ENCODE assay signal across 11 cellular contexts in genomic region chr12:128190614-128191013, GRCh38.
DNase-seq lines count a peak whose midpoint lies in the region; ATAC-seq and TF ChIP-seq lines count a peak whose summit lies in the region.
"Had no signal": no experiment of that assay in that cellular context is flagged by ENCODE, and none has a peak within 500 bp of the region (broad histone marks: within the 10 kb centered on the region; RNA-seq: fewer than 3 reads in every experiment).

No MANE protein-coding gene starts in this region.

- peaks cover 9% of the 10 kb centered on the region for H3K27me3 ChIP-seq in adipocyte (replicated peaks; ENCODE audit: control insufficient read depth, insufficient read depth, low read length)
- H3K27me3 ChIP-seq: cardiac muscle cell had no signal

- POLR2A ChIA-PET in HEK293T (lab: Yijun Ruan, JAX): no interaction called here

- H3K9me3 ChIP-seq in adipocyte (ENCODE audit: control insufficient read depth, low read length): no peaks in the 10 kb centered on the region

- H3K36me3 Mint-ChIP-seq in mesothelial cell of epicardium: no peaks in the 10 kb centered on the region

- H3K27ac Mint-ChIP-seq in mesothelial cell of epicardium: no peak overlapping the region

- H3K4me3 ChIP-seq in adipocyte (ENCODE audit: low read length): no peak overlapping the region
- H3K4me3 ChIP-seq: cardiac muscle cell had no signal

- peak; percentile 10 for DNase-seq in Caki2 (ENCODE audit: low read depth)
- peak; percentile 11 for DNase-seq in HEK293T (ENCODE audit: extremely low spot score)
- DNase-seq in adipocyte (ENCODE audit: low read depth): peak; percentile 1
- peak in 1 of 2 experiments; percentile 48 for DNase-seq in mesothelial cell of epicardium (ENCODE audit: low spot score in 2 of 2, unreplicated experiment in 2 of 2)
- DNase-seq in DMS79 (lab: John Stamatoyannopoulos, UW): no peak
- no peak for DNase-seq in NK-92 (lab: John Stamatoyannopoulos, UW; ENCODE audit: unreplicated experiment)
- no peak for DNase-seq in OCI-M2 (lab: John Stamatoyannopoulos, UW; ENCODE audit: unreplicated experiment)
- DNase-seq: activated T-cell treated with anti-CD3 and anti-CD28 coated beads, Interleukin-2, amount 50 U/mL, for 1 hour; NCI-H446 treated with DMSO at 0.1 percent for 48 hours had no signal

- no peak for ATAC-seq in GM21786 (IDR thresholded peaks at IDR 0.05; ENCODE audit: unreplicated experiment)

- no peaks in the 10 kb centered on the region for H3K36me3 ChIP-seq in adipocyte (ENCODE audit: control insufficient read depth, insufficient read depth, low read length, severe bottlenecking)
- H3K36me3 ChIP-seq: cardiac muscle cell had no signal

- peak; percentile 44 for TF ChIP-seq CTCF in mesothelial cell of epicardium (IDR thresholded peaks at IDR 0.05; ENCODE audit: unreplicated experiment)

- no peak overlapping the region for H3K9ac ChIP-seq in adipocyte (ENCODE audit: low read length)

- H3K27me3 Mint-ChIP-seq in mesothelial cell of epicardium (ENCODE audit: low read depth): peaks cover 2% of the 10 kb centered on the region

- H3K4me3 Mint-ChIP-seq in mesothelial cell of epicardium: no peak overlapping the region

- H3K4me1 Mint-ChIP-seq in mesothelial cell of epicardium: no peaks in the 10 kb centered on the region

- H3K9me3 Mint-ChIP-seq in mesothelial cell of epicardium: peaks cover 8% of the 10 kb centered on the region

- in situ Hi-C loops in Caki2 (cut with HindIII; ENCODE audit: low pct_unique_long_range_greater_than_20kb, low sequenced_read_pairs): no loop called here

- CTCF ChIA-PET in HEK293T (lab: Yijun Ruan, JAX): no interaction called here

- H3K4me1 ChIP-seq in adipocyte (ENCODE audit: control insufficient read depth, insufficient read depth, low read length): peaks cover 2% of the 10 kb centered on the region

TF ChIP-seq in HEK293T, 16 proteins besides CTCF, POLR2A, EP300 and RAD21:
- TF ChIP-seq ELF4 (IDR thresholded peaks at IDR 0.05) (no peak), TARDBP (IDR thresholded peaks at IDR 0.05) (no peak), FOXM1 (IDR thresholded peaks at IDR 0.05; ENCODE audit: borderline replicate concordance) (no peak), FOXK2 (IDR thresholded peaks at IDR 0.05) (no peak), ZNF384 (IDR thresholded peaks at IDR 0.05) (no peak), HDGF (IDR thresholded peaks at IDR 0.05; ENCODE audit: borderline replicate concordance) (no peak), NFRKB (IDR thresholded peaks at IDR 0.05) (no peak), CTBP1 (IDR thresholded peaks at IDR 0.05; ENCODE audit: borderline replicate concordance) (no peak), ARNT (IDR thresholded peaks at IDR 0.05) (no peak), SUZ12 (IDR thresholded peaks at IDR 0.05) (no peak), LEF1 (IDR thresholded peaks at IDR 0.05; ENCODE audit: borderline replicate concordance) (no peak), PKNOX1 (IDR thresholded peaks at IDR 0.05) (no peak), FOXA1 (IDR thresholded peaks at IDR 0.05) (no peak), SP1 (IDR thresholded peaks at IDR 0.05) (no peak), L3MBTL2 (conservative IDR thresholded peaks at IDR 0.05) (no peak), BHLHE40 (IDR thresholded peaks at IDR 0.05; ENCODE audit: borderline replicate concordance) (no peak)

Comparison
In these comparisons a context has a peak if more than half of its experiments do, and no peak if none do; other contexts are left out.
1. DNase-seq: peak in Caki2 (single experiment), HEK293T (single experiment) and adipocyte (single experiment); none in DMS79 (single experiment), NK-92 (single experiment) and OCI-M2 (single experiment).